ENCODE assay signal across 18 cellular contexts in genomic region chr19:30540671-30541210, GRCh38.
"Had no signal": no experiment of that assay in that cellular context is flagged by ENCODE, and none has a peak within 500 bp of the region (broad histone marks: within the 10 kb centered on the region; RNA-seq: fewer than 3 reads in every experiment).

No MANE protein-coding gene starts in this region.

- H3K4me3 ChIP-seq: body of pancreas, cardiac muscle cell, heart left ventricle, mucosa of descending colon, pancreas, psoas muscle, right atrium auricular region, thoracic aorta, vagina had no signal

- DNase-seq: activated gamma-delta T cell treated with Interleukin-2 at 50 U/mL for 16 hours; activated T-cell treated with anti-CD3 and anti-CD28 coated beads, Interleukin-2, amount 50 U/mL, for 1 hour; anterior cingulate cortex; body of pancreas; effector CD4-positive, alpha-beta T cell; heart left ventricle; left colon; mesenchymal stem cell; mucosa of descending colon; nephron progenitor cell; pancreas; psoas muscle; stimulated activated CD4-positive, alpha-beta T cell treated with anti-CD3 and anti-CD28 coated beads, Interleukin-4, amount 100 ng/mL, for 24 hours; stimulated activated naive CD4-positive, alpha-beta T cell treated with Interleukin-2 at 50 U/mL for 16 hours had no signal

- H3K27me3 ChIP-seq: body of pancreas, cardiac muscle cell, heart left ventricle, pancreas, right atrium auricular region, vagina had no signal

- H3K9me3 ChIP-seq: body of pancreas, heart left ventricle, mucosa of descending colon, pancreas, psoas muscle, right atrium auricular region, thoracic aorta, vagina had no signal

- ATAC-seq: body of pancreas, left colon, mucosa of descending colon, pancreas, psoas muscle had no signal

- H3K4me1 ChIP-seq: body of pancreas, heart left ventricle, pancreas, psoas muscle, right atrium auricular region, vagina had no signal

- H3K27ac ChIP-seq: body of pancreas, cardiac muscle cell, heart left ventricle, pancreas, psoas muscle, right atrium auricular region, thoracic aorta, vagina had no signal

- H3K36me3 ChIP-seq: cardiac muscle cell, heart left ventricle, pancreas, right atrium auricular region, thoracic aorta, vagina had no signal
